10 cellular contexts compared by ENCODE assay signal in the genomic region with DNA sequence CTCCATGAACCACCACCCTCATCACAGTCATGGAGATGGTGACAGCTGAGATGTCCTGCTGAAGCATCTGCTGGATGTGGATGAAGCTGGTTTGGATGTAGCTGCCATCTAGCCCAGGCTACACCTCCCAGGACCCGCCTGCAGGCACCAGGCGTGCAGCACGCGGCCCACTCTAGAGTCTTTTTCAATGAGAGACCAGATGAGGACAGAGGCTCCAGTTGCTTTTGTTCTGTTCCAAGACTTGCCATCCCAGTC.
DNase-seq lines count a peak whose midpoint lies in the region; ATAC-seq and TF ChIP-seq lines count a peak whose summit lies in the region.
"Had no signal": no experiment of that assay in that cellular context is flagged by ENCODE, and none has a peak within 500 bp of the region (broad histone marks: within the 10 kb centered on the region; RNA-seq: fewer than 3 reads in every experiment).

No MANE protein-coding gene starts in this region.

- H3K79me2 ChIP-seq in PC-3 (ENCODE audit: low read length) = peaks cover 86% of the 10 kb centered on the region

- TF ChIP-seq CTCF in PC-3 (conservative IDR thresholded peaks at IDR 0.05; ENCODE audit: low read depth, low read length) = no peak
- no peak for TF ChIP-seq CTCF in epithelial cell of proximal tubule (conservative IDR thresholded peaks at IDR 0.05; ENCODE audit: low read depth, low read length)
- no peak for TF ChIP-seq CTCF in psoas muscle (IDR thresholded peaks at IDR 0.05)

- peaks cover 36 to 95% (median 67%) of the 10 kb centered on the region in 4 donors for H3K4me1 Mint-ChIP-seq in CD4-positive, CD25-positive, alpha-beta regulatory T cell

- peaks cover 11% of the 10 kb centered on the region for H3F3A ChIP-seq in PC-3 (ENCODE audit: low read length, unreplicated experiment)

- peak overlapping the region in 1 of 3 donors; percentile 82 for H3K27ac Mint-ChIP-seq in CD4-positive, CD25-positive, alpha-beta regulatory T cell

- no peaks in the 10 kb centered on the region for H3K9me2 ChIP-seq in PC-3 (replicated peaks; ENCODE audit: low read length)

- peak overlapping the region; percentile 91 for H3K9ac ChIP-seq in PC-3 (ENCODE audit: low read length)

- H4K20me1 ChIP-seq in PC-3 (ENCODE audit: low read length) = no peaks in the 10 kb centered on the region

- peaks cover 9% of the 10 kb centered on the region for H3K36me3 Mint-ChIP-seq in CD4-positive, CD25-positive, alpha-beta regulatory T cell

- H3K4me2 ChIP-seq in PC-3 (ENCODE audit: low read length) = peak overlapping the region; percentile 88

- no peaks in the 10 kb centered on the region for H3K9me3 ChIP-seq in CD4-positive, CD25-positive, alpha-beta regulatory T cell (ENCODE audit: control insufficient read depth in 2 of 2, low read length in 2 of 2)
- H3K9me3 ChIP-seq in PC-3 (ENCODE audit: low read length) = no peaks in the 10 kb centered on the region
- H3K9me3 ChIP-seq in psoas muscle = no peaks in the 10 kb centered on the region
- H3K9me3 ChIP-seq: testis had no signal

- intact Hi-C loops in PC-3 (cut with micrococcal nuclease) = loop anchor here (5.0 kb wide), 1 partner anchor 183 kb away; no protein-coding TSS in a partner anchor
- intact Hi-C loops in psoas muscle (cut with DNase I) = no loop called here

- no peak overlapping the region for H3K4me3 ChIP-seq in CD4-positive, CD25-positive, alpha-beta regulatory T cell (ENCODE audit: low read depth, low read length)
- H3K4me3 ChIP-seq in PC-3 (ENCODE audit: low read length) (peak overlapping the region; percentile 66), epithelial cell of proximal tubule (ENCODE audit: low read depth, low read length) (peak overlapping the region; percentile 21), psoas muscle (peak overlapping the region; percentile 45)
- H3K4me3 ChIP-seq: testis had no signal

- H3K27ac ChIP-seq in CD4-positive, CD25-positive, alpha-beta regulatory T cell (ENCODE audit: insufficient read depth, low read length, poor library complexity, severe bottlenecking) = peak overlapping the region; percentile 10
- H3K27ac ChIP-seq in PC-3 (ENCODE audit: low read length) (peak overlapping the region; percentile 100), psoas muscle (peak overlapping the region; percentile 92)

- POLR2A ChIA-PET in PC-3 (lab: Charles Lee; ENCODE audit: unreplicated experiment) = no interaction called here

- DNase-seq in CD4-positive, CD25-positive, alpha-beta regulatory T cell = no peak
- DNase-seq in PC-3 (no peak), epithelial cell of proximal tubule (ENCODE audit: low read depth) (no peak), psoas muscle (no peak), NK-92 (lab: John Stamatoyannopoulos, UW; ENCODE audit: unreplicated experiment) (no peak)
- DNase-seq in stimulated activated CD4-positive, alpha-beta T cell treated with anti-CD3 and anti-CD28 coated beads, Interleukin-4, amount 100 ng/mL, for 1 hour = no peak
- DNase-seq: NCI-H2029 treated with DMSO at 0.1 percent for 48 hours, testis had no signal

- H3K27me3 Mint-ChIP-seq in CD4-positive, CD25-positive, alpha-beta regulatory T cell = no peaks in the 10 kb centered on the region

- H3K9me3 Mint-ChIP-seq in CD4-positive, CD25-positive, alpha-beta regulatory T cell = peaks cover 0 to 1% (median 0%) of the 10 kb centered on the region in 7 donors

- CTCF ChIA-PET in PC-3 (lab: Charles Lee) = interaction anchor here (0.6 kb wide), 1 partner anchor 49 kb away, joined by 3 read pairs; no protein-coding TSS in a partner anchor

- H3K27me3 ChIP-seq in CD4-positive, CD25-positive, alpha-beta regulatory T cell (ENCODE audit: control insufficient read depth, insufficient read depth, low read length) = no peaks in the 10 kb centered on the region
- H3K27me3 ChIP-seq in PC-3 (ENCODE audit: low read length) (no peaks in the 10 kb centered on the region), psoas muscle (ENCODE audit: insufficient read depth in 3 of 3, low read length in 2 of 3) (no peaks in the 10 kb centered on the region)
- H3K27me3 ChIP-seq: testis had no signal

- BruUV-seq in PC-3 (replicated peaks; lab: Mats Ljungman, UMichigan) = no TSS peak

- peaks cover 98% of the 10 kb centered on the region for H3K4me1 ChIP-seq in CD4-positive, CD25-positive, alpha-beta regulatory T cell (ENCODE audit: control insufficient read depth, insufficient read depth, low read length, poor library complexity, severe bottlenecking)
- H3K4me1 ChIP-seq in PC-3 (ENCODE audit: insufficient read depth, low read length) = peaks cover 88% of the 10 kb centered on the region
- peaks cover 96% of the 10 kb centered on the region for H3K4me1 ChIP-seq in psoas muscle

- ATAC-seq in CD4-positive, CD25-positive, alpha-beta regulatory T cell (ENCODE audit: low read depth in 2 of 2) = no peak
- no peak for ATAC-seq in PC-3
- no peak for ATAC-seq in psoas muscle
- no peak for ATAC-seq in GM18867 (IDR thresholded peaks at IDR 0.05; ENCODE audit: unreplicated experiment)
- no peak for ATAC-seq in HG03565 (IDR thresholded peaks at IDR 0.05; ENCODE audit: unreplicated experiment)

- 87 to 95% (median 93%) methylated on average over 4 of the region's 4 CpGs for WGBS in psoas muscle, 3 donors

- peak overlapping the region; percentile 45 to 84 (median 70) for H3K4me3 Mint-ChIP-seq in CD4-positive, CD25-positive, alpha-beta regulatory T cell

- no peaks in the 10 kb centered on the region for H3K36me3 ChIP-seq in CD4-positive, CD25-positive, alpha-beta regulatory T cell (ENCODE audit: control insufficient read depth, insufficient read depth, low read length)
- H3K36me3 ChIP-seq in PC-3 (ENCODE audit: low read depth, low read length) (0 out of 2 replicates have a peak, but pooled peaks cover 7% of the 10 kb centered on the region), psoas muscle (ENCODE audit: insufficient read depth in 1 of 2, low read depth in 1 of 2) (no peaks in the 10 kb centered on the region)

- H2AFZ ChIP-seq in PC-3 (ENCODE audit: low read length) = no peak overlapping the region

Comparison
In these comparisons a context has a peak if more than half of its experiments do, and no peak if none do; other contexts are left out.
1. H3K27ac ChIP-seq: peak in every context shown above with its lines; median percentile 100 in PC-3; 92 in psoas muscle; 10 in CD4-positive, CD25-positive, alpha-beta regulatory T cell.